Comparison of ENCODE assay signal across 6 cellular contexts in genomic region chr6:84599991-84600390, GRCh38.
"Had no signal": no experiment of that assay in that cellular context is flagged by ENCODE, and none has a peak within 500 bp of the region (broad histone marks: within the 10 kb centered on the region; RNA-seq: fewer than 3 reads in every experiment).

No MANE protein-coding gene starts in this region.

- H3K4me3 Mint-ChIP-seq: GM23338, H9, HFFc6 had no signal

- H3K4me1 Mint-ChIP-seq: GM23338, H9 had no signal

- H3K4me2 ChIP-seq: GM23338 had no signal

- H3K27ac Mint-ChIP-seq: GM23338, H9, HFFc6 had no signal

- DNase-seq: H9, HFFc6, IMR-90 had no signal

- ATAC-seq: GM23338, HCT116, K562 had no signal

- H2AFZ ChIP-seq: GM23338 had no signal

- H3K4me3 ChIP-seq: GM23338, K562 had no signal
